26 cellular contexts compared by ENCODE assay signal in the genomic region with DNA sequence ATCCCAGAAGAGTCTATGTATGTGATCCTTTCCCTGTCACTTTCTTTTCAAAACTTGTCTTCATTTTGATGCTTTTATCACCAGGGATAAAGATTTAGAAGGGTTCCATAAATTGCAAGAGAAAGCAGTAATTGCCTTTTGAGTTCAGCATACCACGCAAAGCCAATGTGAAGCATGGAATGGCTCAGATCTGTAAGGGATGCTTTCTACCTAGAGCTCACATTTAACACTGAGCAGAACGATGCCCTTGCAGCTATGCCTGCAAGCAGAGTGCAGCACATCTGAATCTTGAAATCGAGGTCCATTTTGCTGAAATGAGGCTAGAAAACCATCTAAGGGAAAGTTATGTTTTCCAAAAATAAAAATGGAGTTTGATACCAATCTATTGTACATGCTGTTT.
"Had no signal": no experiment of that assay in that cellular context is flagged by ENCODE, and none has a peak within 500 bp of the region (broad histone marks: within the 10 kb centered on the region; RNA-seq: fewer than 3 reads in every experiment).

No MANE protein-coding gene starts in this region.

- ATAC-seq: activated CD4-positive, CD25-positive, alpha-beta regulatory T cell treated with anti-CD3 and anti-CD28 coated beads, Interleukin-2, amount 50 U/mL, for 24 hours; left lung; pancreas; T-helper 17 cell had no signal

- H3K27ac ChIP-seq: pancreas, prostate gland, right atrium auricular region, spleen, testis, vagina, WERI-Rb-1 had no signal

- H3K9me3 ChIP-seq: left lung, pancreas, prostate gland, right atrium auricular region, spleen, testis, vagina had no signal

- H3K4me3 ChIP-seq: left lung, lung, pancreas, prostate gland, right atrium auricular region, spleen, testis had no signal

- H3K4me3 Mint-ChIP-seq: activated CD4-positive, alpha-beta memory T cell treated with anti-CD3 and anti-CD28 coated beads for 36 hours; activated CD4-positive, alpha-beta T cell treated with anti-CD3 and anti-CD28 coated beads, Interleukin-2, amount 10 ng/mL, durations not matched to agents 24 days and 14 days; activated naive CD4-positive, alpha-beta T cell treated with anti-CD3 and anti-CD28 coated beads, Interleukin-2, amount 10 ng/mL, durations not matched to agents 7 days and 5 days; activated naive CD8-positive, alpha-beta T cell treated with anti-CD3 and anti-CD28 coated beads, Interleukin-2, amount 10 ng/mL, durations not matched to agents 7 days and 5 days; activated T-helper 1 cell treated with anti-CD3 and anti-CD28 coated beads, Interleukin-12 subunit alpha, Interleukin-12 subunit beta, Interleukin-2, Interleukin-4 antibody, amounts not matched to agents 30 ng/mL and 10 ng/mL and 1 ng/mL, durations not matched to agents 14 hours and 24 hours and 36 hours; nephron; T-helper 17 cell had no signal

- H3K9me3 Mint-ChIP-seq: activated CD4-positive, alpha-beta memory T cell treated with anti-CD3 and anti-CD28 coated beads for 36 hours; activated naive CD4-positive, alpha-beta T cell treated with anti-CD3 and anti-CD28 coated beads, Interleukin-2, amount 10 ng/mL, durations not matched to agents 7 days and 5 days; activated naive CD8-positive, alpha-beta T cell treated with anti-CD3 and anti-CD28 coated beads, Interleukin-2, amount 10 ng/mL, durations not matched to agents 7 days and 5 days; activated T-helper 1 cell treated with anti-CD3 and anti-CD28 coated beads, Interleukin-12 subunit alpha, Interleukin-12 subunit beta, Interleukin-2, Interleukin-4 antibody, amounts not matched to agents 30 ng/mL and 10 ng/mL and 1 ng/mL, durations not matched to agents 14 hours and 24 hours and 36 hours had no signal

- H3K4me1 Mint-ChIP-seq: activated CD4-positive, alpha-beta T cell treated with anti-CD3 and anti-CD28 coated beads, Interleukin-2, amount 10 ng/mL, durations not matched to agents 24 days and 14 days; activated naive CD4-positive, alpha-beta T cell treated with anti-CD3 and anti-CD28 coated beads, Interleukin-2, amount 10 ng/mL, durations not matched to agents 7 days and 5 days; activated naive CD8-positive, alpha-beta T cell treated with anti-CD3 and anti-CD28 coated beads, Interleukin-2, amount 10 ng/mL, durations not matched to agents 7 days and 5 days; T-helper 17 cell had no signal

- H3K36me3 Mint-ChIP-seq: activated CD4-positive, alpha-beta memory T cell treated with anti-CD3 and anti-CD28 coated beads for 36 hours; activated naive CD4-positive, alpha-beta T cell treated with anti-CD3 and anti-CD28 coated beads, Interleukin-2, amount 10 ng/mL, durations not matched to agents 7 days and 5 days; activated naive CD8-positive, alpha-beta T cell treated with anti-CD3 and anti-CD28 coated beads, Interleukin-2, amount 10 ng/mL, durations not matched to agents 7 days and 5 days had no signal

- H3K36me3 ChIP-seq: left lung, pancreas, prostate gland, right atrium auricular region, spleen, vagina, WERI-Rb-1 had no signal

- DNase-seq: activated CD4-positive, alpha-beta memory T cell treated with anti-CD3 and anti-CD28 coated beads for 36 hours; activated CD4-positive, alpha-beta T cell treated with anti-CD3 and anti-CD28 coated beads, Interleukin-2, amount 10 ng/mL, durations not matched to agents 24 days and 14 days; activated CD8-positive, alpha-beta memory T cell treated with anti-CD3 and anti-CD28 coated beads, Interleukin-2, amount 50 U/mL, for 4 hours; activated gamma-delta T cell; activated naive CD4-positive, alpha-beta T cell treated with anti-CD3 and anti-CD28 coated beads, Interleukin-2, amount 10 ng/mL, durations not matched to agents 7 days and 5 days; activated naive CD8-positive, alpha-beta T cell treated with anti-CD3 and anti-CD28 coated beads, Interleukin-2, amount 10 ng/mL, durations not matched to agents 7 days and 5 days; activated T-cell treated with anti-CD3 and anti-CD28 coated beads, Interleukin-2, amount 50 U/mL, for 1 hour; central memory CD4-positive, alpha-beta T cell; dermis blood vessel endothelial cell; effector CD8-positive, alpha-beta T cell; left lung; pancreas; spleen; stimulated activated naive CD4-positive, alpha-beta T cell; T-helper 17 cell; T1000; testis; trophoblast cell; WERI-Rb-1 had no signal

- H3K4me1 ChIP-seq: left lung, pancreas, prostate gland, spleen, testis, vagina had no signal

- H3K27me3 ChIP-seq: left lung, right atrium auricular region, testis, vagina had no signal

- H3K27ac Mint-ChIP-seq: activated CD4-positive, alpha-beta memory T cell treated with anti-CD3 and anti-CD28 coated beads for 36 hours; activated CD4-positive, alpha-beta T cell treated with anti-CD3 and anti-CD28 coated beads, Interleukin-2, amount 10 ng/mL, durations not matched to agents 24 days and 14 days; activated naive CD4-positive, alpha-beta T cell treated with anti-CD3 and anti-CD28 coated beads, Interleukin-2, amount 10 ng/mL, durations not matched to agents 7 days and 5 days; activated naive CD8-positive, alpha-beta T cell treated with anti-CD3 and anti-CD28 coated beads, Interleukin-2, amount 10 ng/mL, durations not matched to agents 7 days and 5 days; activated T-helper 1 cell treated with anti-CD3 and anti-CD28 coated beads, Interleukin-12 subunit alpha, Interleukin-12 subunit beta, Interleukin-2, Interleukin-4 antibody, amounts not matched to agents 30 ng/mL and 10 ng/mL and 1 ng/mL, durations not matched to agents 14 hours and 24 hours and 36 hours; T-helper 17 cell had no signal
